In genomic region chr18:70334728-70335329, GRCh38 we compare ENCODE assay signal across 20 cellular contexts. TPM values are rescaled to one million over a fixed set of nuclear protein-coding genes. Genes with fewer than 3 reads are reported as not detected.
A peak's percentile ranks its signal among the peaks of the same experiment; 100 is the strongest.
DNase-seq lines count a peak whose midpoint lies in the region; ATAC-seq, FAIRE-seq and TF ChIP-seq lines count a peak whose summit lies in the region.
"Had no signal": no experiment of that assay in that cellular context is flagged by ENCODE, and none has a peak within 500 bp of the region (broad histone marks: within the 10 kb centered on the region; RNA-seq: fewer than 3 reads in every experiment).

No MANE protein-coding gene starts in this region.

- H3K27ac ChIP-seq in A549 (peak overlapping the region; percentile 88 to 93), ascending aorta (peak overlapping the region; percentile 68 to 78)
- H3K27ac ChIP-seq: SJCRH30, upper lobe of right lung had no signal

- CTCF ChIA-PET in A549 (lab: Yijun Ruan, JAX) = interaction anchor here (1.1 to 2.0 kb wide), 4 partner anchors 17 to 140 kb away, joined by 3 to 12 read pairs (median 4); no protein-coding TSS in a partner anchor

- H3K4me1 ChIP-seq in A549 = peaks cover 64% of the 10 kb centered on the region
- H3K4me1 ChIP-seq in ascending aorta = peaks cover 0 to 23% of the 10 kb centered on the region in 2 donors
- H3K4me1 ChIP-seq: SJCRH30, upper lobe of right lung had no signal

- POLR2A ChIA-PET in A549 (lab: Yijun Ruan, JAX) = interaction anchor here (1.2 to 1.7 kb wide), 5 partner anchors 23 to 87 kb away, joined by 5 to 10 read pairs (median 8); no protein-coding TSS in a partner anchor

- 46% methylated on average over 5 of the region's 5 CpGs for WGBS in A549 (ENCODE audit: missing lambda C conversion rate)

- H3K36me3 ChIP-seq in ascending aorta = peaks cover 3 to 7% of the 10 kb centered on the region in 2 donors
- H3K36me3 ChIP-seq: SJCRH30, upper lobe of right lung had no signal

- no peak for TF ChIP-seq CTCF in A549 (IDR thresholded peaks at IDR 0.05)
- TF ChIP-seq CTCF in ascending aorta (IDR thresholded peaks at IDR 0.05) = no peak

- H3K4me2 ChIP-seq in A549 = no peak overlapping the region

- H3K27me3 ChIP-seq in ascending aorta = no peaks in the 10 kb centered on the region
- H3K27me3 ChIP-seq: heart left ventricle, SJCRH30, upper lobe of right lung had no signal

- TF ChIP-seq EP300 in A549 (IDR thresholded peaks at IDR 0.05) = no peak

- intact Hi-C loops in ascending aorta (cut with DNase I) = loop anchor here (5.0 kb wide), 1 partner anchor 87 kb away; no protein-coding TSS in a partner anchor

- DNase-seq in A549 (ENCODE audit: low read depth in 1 of 2, low spot score in 1 of 2) (peak in 1 of 2 experiments; percentile 49), LHCN-M2 (ENCODE audit: low read depth) (peak; percentile 58), ascending aorta (ENCODE audit: low spot score in 2 of 2) (no peak), iris pigment epithelial cell (ENCODE audit: low read depth) (peak; percentile 32), amygdala (lab: John Stamatoyannopoulos, UW) (no peak), iPS-NIHi7 (ENCODE audit: extremely low spot score) (no peak)
- no peak for DNase-seq in activated naive CD4-positive, alpha-beta T cell treated with Interleukin-2 at 50 U/mL for 16 hours
- DNase-seq: activated CD4-positive, alpha-beta T cell treated with anti-CD3 and anti-CD28 coated beads for 48 hours; activated CD8-positive, alpha-beta memory T cell treated with anti-CD3 and anti-CD28 coated beads, Interleukin-2, amount 50 U/mL, for 48 hours; activated gamma-delta T cell treated with Interleukin-2 at 50 U/mL for 16 hours; CD4-positive, alpha-beta memory T cell; cortex of kidney; H9; heart left ventricle; NCI-H1694 treated with DMSO at 0.1 percent for 48 hours; SJCRH30; stimulated activated naive CD8-positive, alpha-beta T cell treated with anti-CD3 and anti-CD28 coated beads, Interleukin-15, amount 100 ng/mL, for 72 hours; upper lobe of right lung had no signal

- FAIRE-seq in A549 (lab: Jason Lieb, UNC) = no peak
- FAIRE-seq: islet of Langerhans had no signal

- no peak for TF ChIP-seq RAD21 in A549 (conservative IDR thresholded peaks at IDR 0.05 in 1 of 2, IDR thresholded peaks at IDR 0.05 in 1 of 2)

- TF ChIP-seq POLR2A in A549 (IDR thresholded peaks at IDR 0.05; ENCODE audit: low read length) = no peak

- no peak for ATAC-seq in A549
- no peak for ATAC-seq in HG03442 (IDR thresholded peaks at IDR 0.05; ENCODE audit: unreplicated experiment)
- ATAC-seq: stimulated activated naive CD8-positive, alpha-beta T cell treated with anti-CD3 and anti-CD28 coated beads, Interleukin-15, amount 100 ng/mL, for 72 hours had no signal

- H3K4me3 ChIP-seq in A549 (no peak overlapping the region), ascending aorta (no peak overlapping the region)
- H3K4me3 ChIP-seq: heart left ventricle, SJCRH30, upper lobe of right lung had no signal

- H3K9me3 ChIP-seq in A549 = peaks cover 49% of the 10 kb centered on the region
- H3K9me3 ChIP-seq in ascending aorta = peaks cover 0 to 8% of the 10 kb centered on the region in 2 donors
- H3K9me3 ChIP-seq: SJCRH30, upper lobe of right lung had no signal

TF ChIP-seq in A549, 52 proteins besides CTCF, POLR2A, EP300 and RAD21:
- TF ChIP-seq HES2 (IDR thresholded peaks at IDR 0.05) = peak; percentile 8; the same call in 1 of the 2 replicates
- no peak for TF ChIP-seq FOSL2 (IDR thresholded peaks at IDR 0.05)
- TF ChIP-seq FOSL2 (CRISPR knock-in tag; IDR thresholded peaks at IDR 0.05) = 0 out of 2 replicates have a peak, but pooled peaks have one; percentile 24
- no peak for TF ChIP-seq CHD4 (IDR thresholded peaks at IDR 0.05; ENCODE audit: borderline replicate concordance)
- TF ChIP-seq MAFK (IDR thresholded peaks at IDR 0.05; ENCODE audit: partially characterized antibody) = peak; percentile 25
- TF ChIP-seq TFCP2L1 (CRISPR knock-in tag; IDR thresholded peaks at IDR 0.05) = no peak

RNA-seq across cellular contexts. Expression of gene SOCS6, which starts 46.0 kb away (rescaled TPM):
- polyA plus RNA-seq in A549 (2011; rRNA removed) (72.1 and 88.2 TPM in 2 replicates), A549 (2017; fragmentation: RNase III; extraction: RNeasy Plus Mini Kit Qiagen cat#74134 plus additional on column Dnase treatment) (29.8 to 36.5 TPM (median 31.2 TPM) in 3 replicates)
- polyA plus RNA-seq in A549 (2012; cell fraction: cytosol; rRNA removed) = 26.2 and 34.1 TPM in 2 replicates
- 25.7 and 26.8 TPM in 2 replicates for polyA plus RNA-seq in A549 (2012; cell fraction: nucleus; rRNA removed)
- 137 and 146 TPM in 2 replicates for polyA minus RNA-seq in A549 (2011; rRNA and poly(A)+ RNA removed)
- total RNA-seq in LHCN-M2 (2014; rRNA removed) (20.8 and 21.9 TPM in 2 replicates), ascending aorta (5.5 TPM)
- 5.4 TPM for polyA plus RNA-seq in LHCN-M2 (2012)

Comparison
In these comparisons a context has a peak if more than half of its experiments do, and no peak if none do; other contexts are left out.
1. DNase-seq: peak in LHCN-M2 (single experiment) and iris pigment epithelial cell (single experiment); none in ascending aorta (0 of 2), amygdala (0 of 56), activated naive CD4-positive, alpha-beta T cell treated with Interleukin-2 at 50 U/mL for 16 hours (single experiment) and iPS-NIHi7 (single experiment).